14 cellular contexts compared by ENCODE assay signal in genomic region chr11:17563248-17563647, GRCh38. TPM values are rescaled to one million over a fixed set of nuclear protein-coding genes. Genes with fewer than 3 reads are reported as not detected.
A peak's percentile ranks its signal among the peaks of the same experiment; 100 is the strongest.
DNase-seq lines count a peak whose midpoint lies in the region; ATAC-seq, FAIRE-seq and TF ChIP-seq lines count a peak whose summit lies in the region.
"Had no signal": no experiment of that assay in that cellular context is flagged by ENCODE, and none has a peak within 500 bp of the region (broad histone marks: within the 10 kb centered on the region; RNA-seq: fewer than 3 reads in every experiment).

No MANE protein-coding gene starts in this region.

- POLR2A ChIA-PET in K562 (lab: Yijun Ruan, JAX) = no interaction called here

- no peak for TF ChIP-seq RAD21 in K562 (CRISPR knock-in tag; conservative IDR thresholded peaks at IDR 0.05 in 1 of 2, IDR thresholded peaks at IDR 0.05 in 1 of 2)

- H3K79me2 ChIP-seq in K562 (ENCODE audit: control insufficient read depth, insufficient read depth, low read length) (no peaks in the 10 kb centered on the region), neural progenitor cell (ENCODE audit: low read depth) (no peaks in the 10 kb centered on the region)

- 0 out of 2 replicates have a peak, but pooled peaks cover 6% of the 10 kb centered on the region for H4K20me1 ChIP-seq in K562 (replicated peaks; ENCODE audit: control insufficient read depth, insufficient read depth, low read length)
- H4K20me1 ChIP-seq in neural progenitor cell (ENCODE audit: low read depth) = no peaks in the 10 kb centered on the region

- H3K4me3 Mint-ChIP-seq in neural progenitor cell = no peak overlapping the region
- H3K4me3 Mint-ChIP-seq: memory B cell had no signal

- H3K4me3 ChIP-seq in K562 (no peak overlapping the region), neural progenitor cell (no peak overlapping the region)
- H3K4me3 ChIP-seq: gastroesophageal sphincter had no signal

- no peaks in the 10 kb centered on the region for H3K9me1 ChIP-seq in K562 (ENCODE audit: control insufficient read depth, insufficient read depth, low read length)

- TF ChIP-seq CTCF in GM12873 (IDR thresholded peaks at IDR 0.05; ENCODE audit: insufficient read depth, low read depth, low read length, missing control alignments) (peak; percentile 4), K562 (IDR thresholded peaks at IDR 0.05 in 2 of 3, conservative IDR thresholded peaks at IDR 0.05 in 1 of 3; ENCODE audit: insufficient read depth in 2 of 3, low read depth in 1 of 3, low read length in 3 of 3) (peak in 2 of 3 experiments; percentile 9 to 21; a peak in 2 of 6 replicates), neural progenitor cell (IDR thresholded peaks at IDR 0.05) (peak; percentile 22)

- H3K9me3 ChIP-seq in K562 (replicated peaks; ENCODE audit: control insufficient read depth, insufficient read depth, low read depth, low read length) = no peaks in the 10 kb centered on the region
- H3K9me3 ChIP-seq in neural progenitor cell (ENCODE audit: low read depth) = no peaks in the 10 kb centered on the region
- H3K9me3 ChIP-seq: gastroesophageal sphincter had no signal

- DNase-seq in M059J (ENCODE audit: low read depth) (peak; percentile 20), K562 (ENCODE audit: extremely low read depth in 1 of 4, low spot score in 3 of 4) (no peak), neural progenitor cell (ENCODE audit: low spot score) (peak; percentile 37), frontal cortex (ENCODE audit: low spot score in 2 of 2) (no peak), NCI-H2107 treated with DMSO at 0.1 percent for 48 hours (lab: John Stamatoyannopoulos, UW; ENCODE audit: unreplicated experiment) (no peak)
- DNase-seq: activated CD4-positive, alpha-beta T cell treated with anti-CD3 and anti-CD28 coated beads for 48 hours; cortex of kidney; NCI-H2081 treated with DMSO at 0.1 percent for 48 hours; SHP77 treated with DMSO at 0.1 percent for 48 hours had no signal

- H3K27me3 Mint-ChIP-seq in neural progenitor cell (ENCODE audit: insufficient read depth, low read depth) = peaks cover 8% of the 10 kb centered on the region

- intact Hi-C loops in K562 (cut with micrococcal nuclease) = no loop called here

- H3K4me2 ChIP-seq in K562 (ENCODE audit: insufficient read depth, low read length) (no peak overlapping the region), neural progenitor cell (no peak overlapping the region)

- no peaks in the 10 kb centered on the region for H3K36me3 Mint-ChIP-seq in neural progenitor cell
- H3K36me3 Mint-ChIP-seq: activated naive CD4-positive, alpha-beta T cell treated with anti-CD3 and anti-CD28 coated beads, Interleukin-2, amount 50 U/mL, for 72 hours; memory B cell had no signal

- no peak overlapping the region for H3K27ac ChIP-seq in K562 (ENCODE audit: extremely low read depth, low read depth, low read length)
- H3K27ac ChIP-seq in neural progenitor cell = no peak overlapping the region
- H3K27ac ChIP-seq: gastroesophageal sphincter had no signal

- no peak for TF ChIP-seq POLR2A in K562 (conservative IDR thresholded peaks at IDR 0.05)

- no peak for FAIRE-seq in K562 (lab: Jason Lieb, UNC)
- FAIRE-seq in frontal cortex (lab: Jason Lieb, UNC) = no peak

- no peaks in the 10 kb centered on the region for H3K4me1 Mint-ChIP-seq in neural progenitor cell
- H3K4me1 Mint-ChIP-seq: memory B cell had no signal

- ATAC-seq in K562 (peak; percentile 81), HG02981 (IDR thresholded peaks at IDR 0.05; ENCODE audit: unreplicated experiment) (no peak)
- ATAC-seq: gastroesophageal sphincter had no signal

- BruUV-seq in K562 (replicated peaks; lab: Mats Ljungman, UMichigan) = no TSS peak

- CTCF ChIA-PET in K562 (lab: Yijun Ruan, JAX; ENCODE audit: low intra/inter-chr PET ratio) = no interaction called here

- in situ Hi-C loops in K562 (cut with MboI) = no loop called here

- H3F3A ChIP-seq in neural progenitor cell (ENCODE audit: low read depth) = no peaks in the 10 kb centered on the region

- H3K36me3 ChIP-seq in K562 (ENCODE audit: control insufficient read depth, insufficient read depth, low read length) (no peaks in the 10 kb centered on the region), neural progenitor cell (no peaks in the 10 kb centered on the region)
- H3K36me3 ChIP-seq: gastroesophageal sphincter had no signal

- TF ChIP-seq EP300 in K562 (IDR thresholded peaks at IDR 0.05; ENCODE audit: low read length) = no peak

- no peak overlapping the region for H2AFZ ChIP-seq in K562 (ENCODE audit: low read depth, low read length)
- no peak overlapping the region for H2AFZ ChIP-seq in neural progenitor cell (replicated peaks)

- H3K4me1 ChIP-seq in K562 (replicated peaks in 1 of 2; ENCODE audit: control insufficient read depth in 2 of 2, insufficient read depth in 2 of 2, low read length in 2 of 2) (no peaks in the 10 kb centered on the region; a peak in 1 of 5 replicates), neural progenitor cell (no peaks in the 10 kb centered on the region)
- H3K4me1 ChIP-seq: gastroesophageal sphincter had no signal

- H3K9ac ChIP-seq in K562 (ENCODE audit: insufficient read depth in 1 of 2, low read depth in 2 of 2, low read length in 2 of 2) = peak overlapping the region in 1 of 2 experiments; percentile 56; a peak in 1 of 4 replicates
- no peak overlapping the region for H3K9ac ChIP-seq in neural progenitor cell

- H3K27ac Mint-ChIP-seq in neural progenitor cell = no peak overlapping the region
- H3K27ac Mint-ChIP-seq: activated naive CD4-positive, alpha-beta T cell treated with anti-CD3 and anti-CD28 coated beads, Interleukin-2, amount 50 U/mL, for 72 hours; memory B cell had no signal

- H3K9me3 Mint-ChIP-seq in neural progenitor cell = no peaks in the 10 kb centered on the region
- H3K9me3 Mint-ChIP-seq: activated naive CD4-positive, alpha-beta T cell treated with anti-CD3 and anti-CD28 coated beads, Interleukin-2, amount 50 U/mL, for 72 hours; memory B cell had no signal

- H3K27me3 ChIP-seq in K562 (ENCODE audit: control insufficient read depth in 2 of 2, insufficient read depth in 2 of 2, low read length in 2 of 2) (peaks cover 0 to 18% of the 10 kb centered on the region in 2 experiments; a peak in 2 of 5 replicates), neural progenitor cell (no peaks in the 10 kb centered on the region)

TF ChIP-seq in K562, 482 proteins besides CTCF, POLR2A, EP300 and RAD21 (continues in another document):
- TF ChIP-seq ZBTB26 (CRISPR knock-in tag; IDR thresholded peaks at IDR 0.05) = no peak

RNA-seq across cellular contexts. Expression of gene OTOG, which starts 16.2 kb away (rescaled TPM):
- not detected in 2 replicates for total RNA-seq in M059J (2014; rRNA removed; shearing (Covaris generic))
- total RNA-seq in K562 (2011; cell fraction: chromatin; rRNA removed; ENCODE audit: low replicate concordance) = not detected in 2 replicates
- not detected in 2 replicates for total RNA-seq in K562 (2011; cell fraction: nucleolus; rRNA removed)
- not detected in 2 replicates for total RNA-seq in K562 (2011; cell fraction: nucleoplasm; rRNA removed)
- total RNA-seq in K562 (2014; rRNA removed) (not detected in 2 replicates), K562 (2014; rRNA removed; fragmentation: Illumina TruSeq; extraction: Trizol) (not detected in 2 replicates), K562 (2015; rRNA removed; fragmentation: Illumina TruSeq; extraction: Trizol) (not detected in 2 replicates), K562 (2021) (not detected in 2 replicates), neural progenitor cell (ENCODE audit: low replicate concordance) (0.34 and 42.1 TPM in 2 replicates), frontal cortex (under 0.01 TPM)
- polyA plus RNA-seq in K562 (2011; rRNA removed) (not detected in 2 replicates), K562 (2014; fragmentation: Illumina TruSeq; extraction: Trizol) (not detected in 2 replicates), K562 (2014; fragmentation: Nextera tagmentation; extraction: Ambion mirVana) (not detected), K562 (2014; rRNA removed) (not detected in 2 replicates)
- not detected in 2 replicates for polyA plus RNA-seq in K562 (2011; cell fraction: cytosol; rRNA removed)
- polyA plus RNA-seq in K562 (2011; cell fraction: nucleus; rRNA removed) = not detected in 2 replicates
- polyA plus RNA-seq in K562 (2012) = 0.07 TPM in 1 of 2 replicates, not detected in the other
- polyA minus RNA-seq in K562 (2011; rRNA and poly(A)+ RNA removed) = not detected in 2 replicates
- not detected in 2 replicates for polyA minus RNA-seq in K562 (2011; cell fraction: cytosol; rRNA and poly(A)+ RNA removed)
- not detected in 2 replicates for polyA minus RNA-seq in K562 (2011; cell fraction: nucleus; rRNA and poly(A)+ RNA removed)
- total RNA-seq: activated naive CD4-positive, alpha-beta T cell treated with anti-CD3 and anti-CD28 coated beads, Interleukin-2, amount 50 U/mL, for 72 hours; gastroesophageal sphincter had no signal

RNA-seq across cellular contexts. Expression of gene USH1C, which starts 19.0 kb away (rescaled TPM):
- not detected in 2 replicates for total RNA-seq in M059J (2014; rRNA removed; shearing (Covaris generic))
- total RNA-seq in K562 (2011; cell fraction: chromatin; rRNA removed; ENCODE audit: low replicate concordance) = 0.14 TPM in 1 of 2 replicates, not detected in the other
- total RNA-seq in K562 (2011; cell fraction: nucleolus; rRNA removed) = not detected in 2 replicates
- not detected in 2 replicates for total RNA-seq in K562 (2011; cell fraction: nucleoplasm; rRNA removed)
- not detected in 2 replicates for total RNA-seq in K562 (2014; rRNA removed)
- total RNA-seq in K562 (2014; rRNA removed; fragmentation: Illumina TruSeq; extraction: Trizol) = not detected in 2 replicates
- total RNA-seq in K562 (2015; rRNA removed; fragmentation: Illumina TruSeq; extraction: Trizol) = not detected in 2 replicates
- not detected in 2 replicates for total RNA-seq in K562 (2021)
- not detected in 2 replicates for polyA plus RNA-seq in K562 (2011; rRNA removed)
- polyA plus RNA-seq in K562 (2011; cell fraction: cytosol; rRNA removed) = not detected in 2 replicates
- polyA plus RNA-seq in K562 (2011; cell fraction: nucleus; rRNA removed) = not detected in 2 replicates
- not detected in 2 replicates for polyA plus RNA-seq in K562 (2012)
- polyA plus RNA-seq in K562 (2014; fragmentation: Illumina TruSeq; extraction: Trizol) = not detected in 2 replicates
- polyA plus RNA-seq in K562 (2014; fragmentation: Nextera tagmentation; extraction: Ambion mirVana) = not detected
- polyA plus RNA-seq in K562 (2014; rRNA removed) = 0.04 TPM in 1 of 2 replicates, not detected in the other
- polyA minus RNA-seq in K562 (2011; rRNA and poly(A)+ RNA removed) = not detected in 2 replicates
- not detected in 2 replicates for polyA minus RNA-seq in K562 (2011; cell fraction: cytosol; rRNA and poly(A)+ RNA removed)
- polyA minus RNA-seq in K562 (2011; cell fraction: nucleus; rRNA and poly(A)+ RNA removed) = not detected in 2 replicates
- 0.24 and 0.56 TPM in 2 replicates for total RNA-seq in neural progenitor cell (ENCODE audit: low replicate concordance)
- total RNA-seq in frontal cortex = not detected
- total RNA-seq: activated naive CD4-positive, alpha-beta T cell treated with anti-CD3 and anti-CD28 coated beads, Interleukin-2, amount 50 U/mL, for 72 hours had no signal

Comparison
In these comparisons a context has a peak if more than half of its experiments do, and no peak if none do; other contexts are left out.
1. DNase-seq: peak in M059J (single experiment) and neural progenitor cell (single experiment); none in K562 (0 of 4), frontal cortex (0 of 2) and NCI-H2107 treated with DMSO at 0.1 percent for 48 hours (single experiment).
2. Peak in every context shown above with its lines, with median percentiles within 50 percentile points of each other: CTCF ChIP-seq.